In the genomic region with DNA sequence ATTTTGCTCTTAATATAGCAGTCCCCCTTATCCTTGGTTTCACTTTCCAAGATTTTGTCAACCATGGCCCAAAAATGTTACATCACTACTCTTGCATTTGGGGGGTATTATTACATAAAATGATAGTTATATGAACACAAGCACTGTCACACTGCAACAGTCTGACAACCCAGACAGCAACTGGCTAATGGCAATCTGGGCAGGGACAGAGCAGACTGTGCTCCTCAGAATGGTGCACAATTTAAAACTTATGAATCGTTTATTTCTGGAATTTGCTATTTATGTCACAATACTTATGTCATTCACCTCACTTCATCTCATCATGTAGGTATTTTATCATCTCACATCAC, we compare ENCODE assay signal across 1 cellular context.
A peak's percentile ranks its signal among the peaks of the same experiment; 100 is the strongest.
TF ChIP-seq lines count a peak whose summit lies in the region.

No MANE protein-coding gene starts in this region.

TF ChIP-seq in K562, 482 proteins besides CTCF, POLR2A, EP300 and RAD21:
- TF ChIP-seq CEBPG (CRISPR knock-in tag; IDR thresholded peaks at IDR 0.05) (no peak), CEBPG (tag; conservative IDR thresholded peaks at IDR 0.05 in 1 of 2, IDR thresholded peaks at IDR 0.05 in 1 of 2) (peak in 1 of 2 experiments; percentile 50; a peak in 2 of 4 replicates), PRMT5 (CRISPR knock-in tag; IDR thresholded peaks at IDR 0.05) (no peak), NCOR1 (IDR thresholded peaks at IDR 0.05) (0 out of 2 replicates have a peak, but pooled peaks have one; percentile 3), CEBPB (tag; IDR thresholded peaks at IDR 0.05) (peak; percentile 68)
